8 cellular contexts compared by ENCODE assay signal in genomic region chr6:107491791-107492674, GRCh38. TPM values are rescaled to one million over a fixed set of nuclear protein-coding genes. Genes with fewer than 3 reads are reported as not detected.
DNase-seq lines count a peak whose midpoint lies in the region; ATAC-seq and TF ChIP-seq lines count a peak whose summit lies in the region.

No MANE protein-coding gene starts in this region.

- H3K4me1 Mint-ChIP-seq in activated CD4-positive, alpha-beta T cell treated with anti-CD3 and anti-CD28 coated beads, Interleukin-2, amount 10 ng/mL, durations not matched to agents 24 days and 14 days = peaks cover 22% of the 10 kb centered on the region

- H3K4me3 Mint-ChIP-seq in activated CD4-positive, alpha-beta T cell treated with anti-CD3 and anti-CD28 coated beads, Interleukin-2, amount 10 ng/mL, durations not matched to agents 24 days and 14 days = peak overlapping the region; percentile 89

- no peaks in the 10 kb centered on the region for H3K36me3 Mint-ChIP-seq in activated CD4-positive, alpha-beta T cell treated with anti-CD3 and anti-CD28 coated beads, Interleukin-2, amount 10 ng/mL, durations not matched to agents 24 days and 14 days (ENCODE audit: low read depth)

- TF ChIP-seq CTCF in ascending aorta (IDR thresholded peaks at IDR 0.05) = no peak

- no peaks in the 10 kb centered on the region for H3K27me3 ChIP-seq in ascending aorta
- H3K27me3 ChIP-seq in thymus (ENCODE audit: control insufficient read depth, insufficient read depth) = peaks cover 66% of the 10 kb centered on the region

- WGBS in thymus = 52% methylated on average over 15 of the region's 15 CpGs

- H3K27ac ChIP-seq in ascending aorta (no peak overlapping the region), thymus (ENCODE audit: low read depth) (no peak overlapping the region)

- peak; percentile 17 for DNase-seq in activated CD4-positive, alpha-beta T cell treated with anti-CD3 and anti-CD28 coated beads, Interleukin-2, amount 10 ng/mL, durations not matched to agents 24 days and 14 days
- no peak for DNase-seq in activated CD4-positive, alpha-beta T cell treated with anti-CD3 and anti-CD28 coated beads for 4 hours
- DNase-seq in ascending aorta (ENCODE audit: low spot score in 2 of 2) (no peak), inferior parietal cortex (ENCODE audit: extremely low spot score) (peak; percentile 82), SHP77 treated with DMSO at 0.1 percent for 48 hours (lab: John Stamatoyannopoulos, UW) (no peak), HuH-7.5 (ENCODE audit: low spot score) (no peak)

- H3K4me3 ChIP-seq in ascending aorta (peak overlapping the region; percentile 73 to 79), thymus (ENCODE audit: low read length) (peak overlapping the region; percentile 76)

- H3K36me3 ChIP-seq in ascending aorta = no peaks in the 10 kb centered on the region
- H3K36me3 ChIP-seq in thymus (ENCODE audit: control insufficient read depth, insufficient read depth) = no peaks in the 10 kb centered on the region

- intact Hi-C loops in activated CD4-positive, alpha-beta T cell treated with anti-CD3 and anti-CD28 coated beads, Interleukin-2, amount 10 ng/mL, durations not matched to agents 24 days and 14 days (cut with micrococcal nuclease) = loop anchor here (5.0 to 10.0 kb wide), 3 partner anchors 143 to 675 kb away; partner anchors contain the start of gene NR2E1
- intact Hi-C loops in ascending aorta (cut with DNase I) = loop anchor here (2.0 to 10.0 kb wide), 3 partner anchors 69 to 377 kb away; partner anchors contain the start of gene BEND3

- peaks cover 41% of the 10 kb centered on the region for H3K27me3 Mint-ChIP-seq in activated CD4-positive, alpha-beta T cell treated with anti-CD3 and anti-CD28 coated beads, Interleukin-2, amount 10 ng/mL, durations not matched to agents 24 days and 14 days

- no peak overlapping the region for H3K27ac Mint-ChIP-seq in activated CD4-positive, alpha-beta T cell treated with anti-CD3 and anti-CD28 coated beads, Interleukin-2, amount 10 ng/mL, durations not matched to agents 24 days and 14 days

- no peaks in the 10 kb centered on the region for H3K9me3 ChIP-seq in ascending aorta
- H3K9me3 ChIP-seq in thymus (ENCODE audit: control insufficient read depth) = no peaks in the 10 kb centered on the region

- no peaks in the 10 kb centered on the region for H3K9me3 Mint-ChIP-seq in activated CD4-positive, alpha-beta T cell treated with anti-CD3 and anti-CD28 coated beads, Interleukin-2, amount 10 ng/mL, durations not matched to agents 24 days and 14 days

- no peak for ATAC-seq in GM18861 (IDR thresholded peaks at IDR 0.05; ENCODE audit: unreplicated experiment)

- peaks cover 15 to 44% of the 10 kb centered on the region in 2 donors for H3K4me1 ChIP-seq in ascending aorta
- H3K4me1 ChIP-seq in thymus (ENCODE audit: control insufficient read depth, insufficient read depth, low read length) = peaks cover 6% of the 10 kb centered on the region

RNA-seq across cellular contexts. Expression of gene SOBP, which starts 2.1 kb away (rescaled TPM):
- 0.09 and 0.26 TPM in 2 replicates for total RNA-seq in activated CD4-positive, alpha-beta T cell treated with anti-CD3 and anti-CD28 coated beads, Interleukin-2, amount 10 ng/mL, durations not matched to agents 24 days and 14 days
- 5.4 TPM for total RNA-seq in ascending aorta
- polyA plus RNA-seq in thymus = 4.2 TPM

RNA-seq across cellular contexts. Expression of gene PDSS2, which starts 32.7 kb away (rescaled TPM):
- total RNA-seq in activated CD4-positive, alpha-beta T cell treated with anti-CD3 and anti-CD28 coated beads, Interleukin-2, amount 10 ng/mL, durations not matched to agents 24 days and 14 days = 13.3 and 14.2 TPM in 2 replicates
- total RNA-seq in ascending aorta = 0.85 TPM
- polyA plus RNA-seq in thymus = 9.8 TPM

Comparison
In these comparisons a context has a peak if more than half of its experiments do, and no peak if none do; other contexts are left out.
1. DNase-seq: peak in activated CD4-positive, alpha-beta T cell treated with anti-CD3 and anti-CD28 coated beads, Interleukin-2, amount 10 ng/mL, durations not matched to agents 24 days and 14 days (single experiment) and inferior parietal cortex (single experiment); none in activated CD4-positive, alpha-beta T cell treated with anti-CD3 and anti-CD28 coated beads for 4 hours (0 of 2), ascending aorta (0 of 2), SHP77 treated with DMSO at 0.1 percent for 48 hours (single experiment) and HuH-7.5 (single experiment).